ENCODE assay signal across 8 cellular contexts in the genomic region with DNA sequence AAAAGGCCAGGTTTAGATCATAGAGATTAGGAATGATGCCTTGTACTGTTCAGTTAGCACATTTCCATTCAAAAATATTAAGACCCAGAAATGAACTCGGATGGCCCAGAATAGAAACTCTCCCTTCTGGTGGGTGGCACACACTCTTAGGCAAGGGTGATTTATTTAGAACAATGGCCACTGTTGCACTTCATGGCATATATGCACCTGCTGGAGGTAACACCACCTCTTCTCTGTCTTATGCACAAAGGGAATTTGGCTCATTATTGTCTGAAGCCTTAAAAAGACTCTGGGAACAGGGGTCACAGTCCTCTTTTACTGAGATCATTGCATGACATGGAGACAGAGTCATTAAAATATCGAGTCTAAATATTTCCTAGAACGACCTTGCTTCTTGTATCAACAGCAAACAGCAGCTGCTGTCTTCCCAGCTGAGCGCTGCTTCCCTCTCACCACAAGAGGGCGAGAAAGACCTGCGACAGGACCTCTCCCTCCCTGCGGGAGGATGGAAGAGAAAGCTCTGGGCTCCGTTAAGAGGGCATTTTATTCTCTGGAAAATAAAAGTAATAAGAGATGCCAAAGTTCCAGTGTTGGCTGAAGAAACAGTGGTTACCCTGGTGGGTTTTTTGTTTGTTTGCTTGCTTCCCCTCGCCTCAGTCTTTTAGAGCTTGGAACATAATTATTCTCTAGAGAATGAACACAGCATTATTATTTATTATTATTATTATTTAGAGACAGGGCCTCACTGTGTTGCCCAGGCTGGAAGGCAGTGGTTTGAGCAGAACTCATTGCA. TPM values are rescaled to one million over a fixed set of nuclear protein-coding genes. Genes with fewer than 3 reads are reported as not detected.
A peak's percentile ranks its signal among the peaks of the same experiment; 100 is the strongest.
DNase-seq lines count a peak whose midpoint lies in the region; ATAC-seq and TF ChIP-seq lines count a peak whose summit lies in the region.

No MANE protein-coding gene starts in this region.

- no peaks in the 10 kb centered on the region for H3K9me3 Mint-ChIP-seq in activated T-cell treated with anti-CD3 and anti-CD28 coated beads, Interleukin-2, amount 50 U/mL, for 24 hours
- H3K9me3 Mint-ChIP-seq in nephron progenitor cell = no peaks in the 10 kb centered on the region

- H3K9me2 ChIP-seq in PC-9 (ENCODE audit: insufficient read depth) = no peaks in the 10 kb centered on the region

- H3K9me3 ChIP-seq in DND-41 (ENCODE audit: insufficient read depth, low read length, severe bottlenecking) (no peaks in the 10 kb centered on the region), PC-9 (ENCODE audit: insufficient read depth, low read depth) (no peaks in the 10 kb centered on the region)

- ATAC-seq in DND-41 (ENCODE audit: insufficient read depth, low read depth) = peak; percentile 98
- peak; percentile 89 for ATAC-seq in GM21619 (IDR thresholded peaks at IDR 0.05; ENCODE audit: unreplicated experiment)

- peaks cover 12% of the 10 kb centered on the region for H3K4me1 Mint-ChIP-seq in activated T-cell treated with anti-CD3 and anti-CD28 coated beads, Interleukin-2, amount 50 U/mL, for 24 hours (ENCODE audit: low read depth)
- H3K4me1 Mint-ChIP-seq in nephron progenitor cell = peaks cover 20% of the 10 kb centered on the region

- H3K36me3 Mint-ChIP-seq in activated T-cell treated with anti-CD3 and anti-CD28 coated beads, Interleukin-2, amount 50 U/mL, for 24 hours (ENCODE audit: low read depth) = no peaks in the 10 kb centered on the region
- no peaks in the 10 kb centered on the region for H3K36me3 Mint-ChIP-seq in nephron progenitor cell (ENCODE audit: low read depth)

- H3K36me3 ChIP-seq in DND-41 (ENCODE audit: insufficient read depth, low read length) (no peaks in the 10 kb centered on the region), PC-9 (ENCODE audit: low read depth) (no peaks in the 10 kb centered on the region)

- H3K27me3 Mint-ChIP-seq in activated T-cell treated with anti-CD3 and anti-CD28 coated beads, Interleukin-2, amount 50 U/mL, for 24 hours = peaks cover 70% of the 10 kb centered on the region
- peaks cover 15% of the 10 kb centered on the region for H3K27me3 Mint-ChIP-seq in nephron progenitor cell (ENCODE audit: low read depth, poor library complexity)

- H3F3A ChIP-seq in PC-9 (ENCODE audit: insufficient read depth, low read depth) = peaks cover 3% of the 10 kb centered on the region; the same call in 1 of the 2 replicates

- H4K20me1 ChIP-seq in DND-41 (ENCODE audit: insufficient read depth, low read length) (no peaks in the 10 kb centered on the region; the same call in 1 of the 2 replicates), PC-9 (ENCODE audit: insufficient read depth) (no peaks in the 10 kb centered on the region)

- H3K27ac ChIP-seq in DND-41 (ENCODE audit: low read length) (no peak overlapping the region), PC-9 (no peak overlapping the region)

- intact Hi-C loops in PC-9 (cut with micrococcal nuclease; ENCODE audit: unreplicated experiment) = loop anchor here (1.0 to 5.0 kb wide), 5 partner anchors 36 to 714 kb away; no protein-coding TSS in a partner anchor

- H3K4me3 ChIP-seq in DND-41 (ENCODE audit: low read depth in 1 of 2, low read length in 2 of 2) = no peak overlapping the region
- no peak overlapping the region for H3K4me3 ChIP-seq in PC-9

- H2AFZ ChIP-seq in DND-41 (ENCODE audit: low read depth, low read length) (no peak overlapping the region), PC-9 (no peak overlapping the region)

- POLR2A ChIA-PET in PC-9 (lab: Charles Lee; ENCODE audit: unreplicated experiment) = no interaction called here

- BruUV-seq in PC-9 (replicated peaks; lab: Mats Ljungman, UMichigan) = no TSS peak

- H3K27me3 ChIP-seq in DND-41 (ENCODE audit: insufficient read depth, low read length, poor library complexity) = no peaks in the 10 kb centered on the region
- H3K27me3 ChIP-seq in PC-9 (ENCODE audit: insufficient read depth, low read depth) = no peaks in the 10 kb centered on the region

- no peak overlapping the region for H3K27ac Mint-ChIP-seq in activated T-cell treated with anti-CD3 and anti-CD28 coated beads, Interleukin-2, amount 50 U/mL, for 24 hours
- no peak overlapping the region for H3K27ac Mint-ChIP-seq in nephron progenitor cell

- H3K79me2 ChIP-seq in DND-41 (ENCODE audit: insufficient read depth, low read length) (no peaks in the 10 kb centered on the region), PC-9 (ENCODE audit: low read depth) (no peaks in the 10 kb centered on the region)

- no peak overlapping the region for H3K4me2 ChIP-seq in DND-41 (ENCODE audit: insufficient read depth, low read length)
- no peak overlapping the region for H3K4me2 ChIP-seq in PC-9

- no peaks in the 10 kb centered on the region for H3K4me1 ChIP-seq in DND-41 (ENCODE audit: insufficient read depth, low read length)
- no peaks in the 10 kb centered on the region; the same call in 1 of the 2 replicates for H3K4me1 ChIP-seq in PC-9 (replicated peaks; ENCODE audit: insufficient read depth)

- DNase-seq in DND-41 (peak; percentile 74), KG1 (lab: John Stamatoyannopoulos, UW) (peak; percentile 51), PC-9 (peak; percentile 63 to 72), fibroblast of gingiva (ENCODE audit: low read depth) (peak; percentile 74), nephron progenitor cell (peak; percentile 78), stromal cell of bone marrow (ENCODE audit: low read depth) (peak; percentile 84)
- DNase-seq in activated T-cell treated with anti-CD3 and anti-CD28 coated beads, Interleukin-2, amount 50 U/mL, for 24 hours = peak; percentile 70

- CTCF ChIA-PET in PC-9 (lab: Charles Lee) = interaction anchor here (0.6 to 1.8 kb wide), 6 partner anchors 35 to 641 kb away, joined by 3 to 17 read pairs (median 4); no protein-coding TSS in a partner anchor

- no peak overlapping the region for H3K4me3 Mint-ChIP-seq in activated T-cell treated with anti-CD3 and anti-CD28 coated beads, Interleukin-2, amount 50 U/mL, for 24 hours
- H3K4me3 Mint-ChIP-seq in nephron progenitor cell = no peak overlapping the region

- H3K9ac ChIP-seq in DND-41 (ENCODE audit: low read depth, low read length) = no peak overlapping the region

- TF ChIP-seq CTCF in DND-41 (IDR thresholded peaks at IDR 0.05; ENCODE audit: borderline replicate concordance, extremely low read depth, low read length, poor library complexity, severe bottlenecking) = peak; percentile 97
- TF ChIP-seq CTCF in PC-9 (conservative IDR thresholded peaks at IDR 0.05) = peak; percentile 87
- peak; percentile 98 for TF ChIP-seq CTCF in nephron progenitor cell (IDR thresholded peaks at IDR 0.05)

RNA-seq across cellular contexts. Expression of a gene that starts 13.5 kb away (rescaled TPM):
- 3.3 and 4.5 TPM in 2 replicates for total RNA-seq in PC-9 (2021)
